Comparison of ENCODE assay signal across 1 cellular context in the genomic region with DNA sequence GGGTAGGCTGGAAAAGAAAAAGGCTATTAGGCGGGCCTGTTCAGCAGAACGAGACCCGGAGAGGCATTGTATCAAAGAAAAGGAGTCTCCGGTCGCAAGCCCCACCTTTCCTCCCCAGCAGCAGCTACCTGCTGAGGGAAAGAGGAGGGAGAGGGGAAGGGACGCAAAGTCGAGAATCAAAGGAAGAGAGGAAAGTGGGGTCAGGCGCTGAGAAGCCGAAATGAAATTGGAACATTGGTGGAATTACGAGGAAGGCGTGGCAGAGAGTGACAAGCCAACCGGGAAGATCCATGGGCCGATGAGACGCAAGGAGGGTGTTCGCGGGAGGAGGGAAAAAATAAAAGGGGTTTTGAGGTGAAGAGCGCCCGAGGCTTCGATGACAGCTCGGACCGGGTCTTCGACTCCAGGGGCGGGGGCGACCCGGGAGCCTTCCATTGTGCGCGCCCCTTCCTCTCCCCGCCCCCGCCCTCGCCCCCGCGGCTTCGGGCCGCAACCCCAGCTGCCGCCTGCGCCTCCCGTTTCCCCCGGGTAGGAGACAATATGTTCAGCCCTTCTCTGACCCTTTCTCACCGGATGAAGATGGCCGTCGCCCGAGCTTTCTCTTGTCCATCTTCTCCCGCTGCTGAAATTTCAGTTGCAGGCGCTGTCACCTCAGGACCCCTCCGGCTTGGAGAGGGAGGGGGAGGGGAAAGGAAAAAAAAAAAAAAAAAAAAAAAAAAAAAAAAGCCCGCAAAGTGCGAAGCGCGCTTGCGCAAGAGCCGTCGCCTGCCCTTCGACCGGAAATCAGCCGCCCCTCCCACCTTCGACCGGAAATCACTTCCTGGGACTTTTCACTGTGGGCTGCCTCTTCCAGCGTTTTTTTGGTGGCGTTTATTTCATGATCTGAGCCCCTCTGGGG.
TF ChIP-seq lines count a peak whose summit lies in the region.

A gene with protein sequence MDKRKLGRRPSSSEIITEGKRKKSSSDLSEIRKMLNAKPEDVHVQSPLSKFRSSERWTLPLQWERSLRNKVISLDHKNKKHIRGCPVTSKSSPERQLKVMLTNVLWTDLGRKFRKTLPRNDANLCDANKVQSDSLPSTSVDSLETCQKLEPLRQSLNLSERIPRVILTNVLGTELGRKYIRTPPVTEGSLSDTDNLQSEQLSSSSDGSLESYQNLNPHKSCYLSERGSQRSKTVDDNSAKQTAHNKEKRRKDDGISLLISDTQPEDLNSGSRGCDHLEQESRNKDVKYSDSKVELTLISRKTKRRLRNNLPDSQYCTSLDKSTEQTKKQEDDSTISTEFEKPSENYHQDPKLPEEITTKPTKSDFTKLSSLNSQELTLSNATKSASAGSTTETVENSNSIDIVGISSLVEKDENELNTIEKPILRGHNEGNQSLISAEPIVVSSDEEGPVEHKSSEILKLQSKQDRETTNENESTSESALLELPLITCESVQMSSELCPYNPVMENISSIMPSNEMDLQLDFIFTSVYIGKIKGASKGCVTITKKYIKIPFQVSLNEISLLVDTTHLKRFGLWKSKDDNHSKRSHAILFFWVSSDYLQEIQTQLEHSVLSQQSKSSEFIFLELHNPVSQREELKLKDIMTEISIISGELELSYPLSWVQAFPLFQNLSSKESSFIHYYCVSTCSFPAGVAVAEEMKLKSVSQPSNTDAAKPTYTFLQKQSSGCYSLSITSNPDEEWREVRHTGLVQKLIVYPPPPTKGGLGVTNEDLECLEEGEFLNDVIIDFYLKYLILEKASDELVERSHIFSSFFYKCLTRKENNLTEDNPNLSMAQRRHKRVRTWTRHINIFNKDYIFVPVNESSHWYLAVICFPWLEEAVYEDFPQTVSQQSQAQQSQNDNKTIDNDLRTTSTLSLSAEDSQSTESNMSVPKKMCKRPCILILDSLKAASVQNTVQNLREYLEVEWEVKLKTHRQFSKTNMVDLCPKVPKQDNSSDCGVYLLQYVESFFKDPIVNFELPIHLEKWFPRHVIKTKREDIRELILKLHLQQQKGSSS (minus strand): TSS at position 692 of the 898 bp plus-strand sequence. CDS start 82 bp downstream, at position 610.

TF ChIP-seq in HepG2, 621 proteins besides CTCF, POLR2A, EP300 and RAD21 (continued from another document and continues in another):
- TF ChIP-seq, protein P1, sequence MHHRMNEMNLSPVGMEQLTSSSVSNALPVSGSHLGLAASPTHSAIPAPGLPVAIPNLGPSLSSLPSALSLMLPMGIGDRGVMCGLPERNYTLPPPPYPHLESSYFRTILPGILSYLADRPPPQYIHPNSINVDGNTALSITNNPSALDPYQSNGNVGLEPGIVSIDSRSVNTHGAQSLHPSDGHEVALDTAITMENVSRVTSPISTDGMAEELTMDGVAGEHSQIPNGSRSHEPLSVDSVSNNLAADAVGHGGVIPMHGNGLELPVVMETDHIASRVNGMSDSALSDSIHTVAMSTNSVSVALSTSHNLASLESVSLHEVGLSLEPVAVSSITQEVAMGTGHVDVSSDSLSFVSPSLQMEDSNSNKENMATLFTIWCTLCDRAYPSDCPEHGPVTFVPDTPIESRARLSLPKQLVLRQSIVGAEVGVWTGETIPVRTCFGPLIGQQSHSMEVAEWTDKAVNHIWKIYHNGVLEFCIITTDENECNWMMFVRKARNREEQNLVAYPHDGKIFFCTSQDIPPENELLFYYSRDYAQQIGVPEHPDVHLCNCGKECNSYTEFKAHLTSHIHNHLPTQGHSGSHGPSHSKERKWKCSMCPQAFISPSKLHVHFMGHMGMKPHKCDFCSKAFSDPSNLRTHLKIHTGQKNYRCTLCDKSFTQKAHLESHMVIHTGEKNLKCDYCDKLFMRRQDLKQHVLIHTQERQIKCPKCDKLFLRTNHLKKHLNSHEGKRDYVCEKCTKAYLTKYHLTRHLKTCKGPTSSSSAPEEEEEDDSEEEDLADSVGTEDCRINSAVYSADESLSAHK (CRISPR knock-in tag; IDR thresholded peaks at IDR 0.05; ENCODE audit: borderline replicate concordance), result no peak
- TF ChIP-seq, protein P2, sequence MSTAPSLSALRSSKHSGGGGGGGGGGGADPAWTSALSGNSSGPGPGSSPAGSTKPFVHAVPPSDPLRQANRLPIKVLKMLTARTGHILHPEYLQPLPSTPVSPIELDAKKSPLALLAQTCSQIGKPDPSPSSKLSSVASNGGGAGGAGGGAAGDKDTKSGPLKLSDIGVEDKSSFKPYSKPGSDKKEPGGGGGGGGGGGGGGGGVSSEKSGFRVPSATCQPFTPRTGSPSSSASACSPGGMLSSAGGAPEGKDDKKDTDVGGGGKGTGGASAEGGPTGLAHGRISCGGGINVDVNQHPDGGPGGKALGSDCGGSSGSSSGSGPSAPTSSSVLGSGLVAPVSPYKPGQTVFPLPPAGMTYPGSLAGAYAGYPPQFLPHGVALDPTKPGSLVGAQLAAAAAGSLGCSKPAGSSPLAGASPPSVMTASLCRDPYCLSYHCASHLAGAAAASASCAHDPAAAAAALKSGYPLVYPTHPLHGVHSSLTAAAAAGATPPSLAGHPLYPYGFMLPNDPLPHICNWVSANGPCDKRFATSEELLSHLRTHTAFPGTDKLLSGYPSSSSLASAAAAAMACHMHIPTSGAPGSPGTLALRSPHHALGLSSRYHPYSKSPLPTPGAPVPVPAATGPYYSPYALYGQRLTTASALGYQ (CRISPR knock-in tag; IDR thresholded peaks at IDR 0.05), result peak; percentile 43; the same call in 1 of the 2 replicates
- TF ChIP-seq ZGPAT (CRISPR knock-in tag; IDR thresholded peaks at IDR 0.05) (peak; percentile 35; the same call in 1 of the 2 replicates), ZNF800 (CRISPR knock-in tag; IDR thresholded peaks at IDR 0.05) (0 out of 2 replicates have a peak, but pooled peaks have one; percentile 29), ZNF678 (CRISPR knock-in tag; IDR thresholded peaks at IDR 0.05) (no peak), ZNF431 (CRISPR knock-in tag; IDR thresholded peaks at IDR 0.05; ENCODE audit: borderline replicate concordance, low read depth) (no peak), ZNF605 (CRISPR knock-in tag; IDR thresholded peaks at IDR 0.05) (no peak), ZNF20 (CRISPR knock-in tag; IDR thresholded peaks at IDR 0.05) (no peak), ATM (IDR thresholded peaks at IDR 0.05; ENCODE audit: borderline replicate concordance) (no peak), YEATS2 (CRISPR knock-in tag; IDR thresholded peaks at IDR 0.05; ENCODE audit: borderline replicate concordance) (peak; percentile 58; the same call in 1 of the 2 replicates), MEIS1 (CRISPR knock-in tag; IDR thresholded peaks at IDR 0.05; ENCODE audit: borderline replicate concordance) (no peak), CEBPG (CRISPR knock-in tag; IDR thresholded peaks at IDR 0.05) (peak; percentile 79), TRIM24 (CRISPR knock-in tag; IDR thresholded peaks at IDR 0.05) (no peak), ZNF253 (CRISPR knock-in tag; IDR thresholded peaks at IDR 0.05; ENCODE audit: borderline replicate concordance) (no peak), MYPOP (CRISPR knock-in tag; IDR thresholded peaks at IDR 0.05) (no peak), HDAC1 (CRISPR knock-in tag; IDR thresholded peaks at IDR 0.05) (peak; percentile 40), ZC3H4 (CRISPR knock-in tag; IDR thresholded peaks at IDR 0.05; ENCODE audit: borderline replicate concordance) (no peak), ZFP36L2 (CRISPR knock-in tag; IDR thresholded peaks at IDR 0.05) (no peak), EZH2 (conservative IDR thresholded peaks at IDR 0.05; ENCODE audit: low read depth, low read length) (no peak), ZNF75D (CRISPR knock-in tag; IDR thresholded peaks at IDR 0.05; ENCODE audit: borderline replicate concordance) (no peak), ZNF317 (CRISPR knock-in tag; IDR thresholded peaks at IDR 0.05) (no peak), THAP9 (CRISPR knock-in tag; IDR thresholded peaks at IDR 0.05; ENCODE audit: borderline replicate concordance) (peak; percentile 59; the same call in 1 of the 2 replicates)
- TF ChIP-seq, protein P3, sequence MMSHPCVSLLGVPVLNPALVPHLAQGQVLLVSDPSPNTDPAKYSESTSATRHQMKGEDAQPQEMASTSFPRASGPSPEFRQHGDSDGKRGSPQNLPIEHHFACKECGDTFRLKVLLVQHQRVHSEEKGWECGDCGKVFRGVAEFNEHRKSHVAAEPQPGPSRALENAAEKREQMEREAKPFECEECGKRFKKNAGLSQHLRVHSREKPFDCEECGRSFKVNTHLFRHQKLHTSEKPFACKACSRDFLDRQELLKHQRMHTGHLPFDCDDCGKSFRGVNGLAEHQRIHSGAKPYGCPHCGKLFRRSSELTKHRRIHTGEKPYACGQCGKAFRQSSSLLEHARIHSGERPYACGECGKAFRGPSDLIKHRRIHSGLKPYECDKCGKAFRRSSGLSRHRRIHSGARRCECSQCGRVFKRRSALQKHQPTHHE (CRISPR knock-in tag; IDR thresholded peaks at IDR 0.05; ENCODE audit: borderline replicate concordance), result peak; percentile 45; the same call in 1 of the 2 replicates
